ENCODE assay signal across 1 cellular context in the genomic region with DNA sequence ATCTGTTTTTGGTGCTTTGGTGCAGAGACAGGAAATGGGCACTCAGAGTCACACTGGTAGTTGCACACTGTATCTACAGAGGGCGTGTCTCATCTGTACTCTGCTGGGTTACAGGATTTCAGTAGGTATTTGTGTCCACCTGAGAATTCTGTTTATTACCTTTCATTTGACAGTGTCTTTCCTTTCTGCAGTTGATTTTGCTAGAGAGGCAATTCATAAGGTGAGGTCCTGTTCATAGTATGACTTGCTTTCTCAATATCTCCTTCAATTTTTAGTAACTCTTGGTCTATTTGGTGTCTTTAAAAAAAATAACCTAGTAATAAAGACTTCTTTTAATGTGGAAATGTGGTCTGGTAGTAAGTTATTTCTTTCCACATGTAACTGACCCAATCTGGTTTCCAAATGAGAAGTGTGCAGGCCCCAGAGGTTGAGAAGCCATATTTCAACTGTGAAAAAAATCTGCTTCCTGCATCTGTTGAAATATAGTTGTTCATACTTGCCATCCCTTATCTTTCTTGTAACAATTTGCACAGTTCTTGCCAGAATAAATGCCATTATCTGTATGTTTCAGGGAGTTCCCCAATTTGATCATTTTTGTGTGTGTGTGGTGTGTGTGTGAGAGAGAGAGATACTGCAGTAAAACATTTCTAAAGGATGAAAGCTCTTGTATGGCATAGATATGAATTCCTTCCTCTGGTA.
TF ChIP-seq lines count a peak whose summit lies in the region.

No MANE protein-coding gene starts in this region.

TF ChIP-seq in K562, 482 proteins besides CTCF, POLR2A, EP300 and RAD21 (continued from another document and continues in another):
- TF ChIP-seq ZNF124 (CRISPR knock-in tag; IDR thresholded peaks at IDR 0.05) (no peak), ELF2 (CRISPR knock-in tag; IDR thresholded peaks at IDR 0.05) (no peak), FOXA3 (CRISPR knock-in tag; conservative IDR thresholded peaks at IDR 0.05 in 1 of 2, IDR thresholded peaks at IDR 0.05 in 1 of 2) (peak in 1 of 2 experiments; percentile 62; a peak in 1 of 4 replicates), THRAP3 (IDR thresholded peaks at IDR 0.05; ENCODE audit: borderline replicate concordance) (no peak), BRD4 (IDR thresholded peaks at IDR 0.05) (no peak), DLX4 (CRISPR knock-in tag; IDR thresholded peaks at IDR 0.05) (no peak), COPS2 (conservative IDR thresholded peaks at IDR 0.05) (no peak), MBD2 (IDR thresholded peaks at IDR 0.05; ENCODE audit: borderline replicate concordance, low read depth) (peak; percentile 78), ZNF586 (CRISPR knock-in tag; conservative IDR thresholded peaks at IDR 0.05) (0 out of 2 replicates have a peak, but pooled peaks have one; percentile 40), NFXL1 (CRISPR knock-in tag; IDR thresholded peaks at IDR 0.05) (no peak), ZBTB7A (IDR thresholded peaks at IDR 0.05; ENCODE audit: borderline replicate concordance, control insufficient read depth, low read depth, low read length) (no peak), ZNF165 (CRISPR knock-in tag; IDR thresholded peaks at IDR 0.05; ENCODE audit: borderline replicate concordance) (no peak), HEY1 (CRISPR knock-in tag; IDR thresholded peaks at IDR 0.05; ENCODE audit: borderline replicate concordance) (0 out of 2 replicates have a peak, but pooled peaks have one; percentile 31), L3MBTL2 (IDR thresholded peaks at IDR 0.05) (0 out of 2 replicates have a peak, but pooled peaks have one; percentile 25), GTF2F1 (IDR thresholded peaks at IDR 0.05; ENCODE audit: low read depth, low read length) (no peak; the same call in 1 of the 2 replicates), ZNF512 (tag; IDR thresholded peaks at IDR 0.05) (no peak), ZNF3 (CRISPR knock-in tag; IDR thresholded peaks at IDR 0.05) (no peak), SFPQ (IDR thresholded peaks at IDR 0.05; ENCODE audit: low read depth, low read length) (no peak), ZNF583 (CRISPR knock-in tag; IDR thresholded peaks at IDR 0.05) (no peak), EWSR1 (IDR thresholded peaks at IDR 0.05; ENCODE audit: borderline replicate concordance, low read depth, partially characterized antibody) (no peak), SAFB (IDR thresholded peaks at IDR 0.05; ENCODE audit: borderline replicate concordance, low read depth, low read length) (no peak), ZNF431 (CRISPR knock-in tag; IDR thresholded peaks at IDR 0.05) (no peak), TARDBP (IDR thresholded peaks at IDR 0.05) (no peak), ZNF699 (CRISPR knock-in tag; IDR thresholded peaks at IDR 0.05; ENCODE audit: insufficient replicate concordance) (no peak), ZNF57 (CRISPR knock-in tag; IDR thresholded peaks at IDR 0.05) (no peak), KHSRP (IDR thresholded peaks at IDR 0.05) (peak; percentile 85), FOXM1 (IDR thresholded peaks at IDR 0.05; ENCODE audit: low read depth) (peak; percentile 94), FOXM1 (CRISPR knock-in tag; IDR thresholded peaks at IDR 0.05; ENCODE audit: low read depth) (no peak), TAL1 (IDR thresholded peaks at IDR 0.05) (peak; percentile 98), JUND (IDR thresholded peaks at IDR 0.05; ENCODE audit: borderline replicate concordance, low read depth, low read length) (peak; percentile 73), JUND (tag; IDR thresholded peaks at IDR 0.05; ENCODE audit: borderline replicate concordance, low read depth, low read length) (peak; percentile 75; the same call in 1 of the 3 replicates), ZNF354B (CRISPR knock-in tag; IDR thresholded peaks at IDR 0.05) (no peak), PYGO2 (tag; IDR thresholded peaks at IDR 0.05) (no peak), ZNF695 (CRISPR knock-in tag; IDR thresholded peaks at IDR 0.05) (no peak), HDAC6 (IDR thresholded peaks at IDR 0.05; ENCODE audit: low read depth, low read length) (no peak), LCOR (CRISPR knock-in tag; IDR thresholded peaks at IDR 0.05) (no peak; the same call in 1 of the 2 replicates), RREB1 (CRISPR knock-in tag; IDR thresholded peaks at IDR 0.05) (no peak)
- TF ChIP-seq, protein P1, sequence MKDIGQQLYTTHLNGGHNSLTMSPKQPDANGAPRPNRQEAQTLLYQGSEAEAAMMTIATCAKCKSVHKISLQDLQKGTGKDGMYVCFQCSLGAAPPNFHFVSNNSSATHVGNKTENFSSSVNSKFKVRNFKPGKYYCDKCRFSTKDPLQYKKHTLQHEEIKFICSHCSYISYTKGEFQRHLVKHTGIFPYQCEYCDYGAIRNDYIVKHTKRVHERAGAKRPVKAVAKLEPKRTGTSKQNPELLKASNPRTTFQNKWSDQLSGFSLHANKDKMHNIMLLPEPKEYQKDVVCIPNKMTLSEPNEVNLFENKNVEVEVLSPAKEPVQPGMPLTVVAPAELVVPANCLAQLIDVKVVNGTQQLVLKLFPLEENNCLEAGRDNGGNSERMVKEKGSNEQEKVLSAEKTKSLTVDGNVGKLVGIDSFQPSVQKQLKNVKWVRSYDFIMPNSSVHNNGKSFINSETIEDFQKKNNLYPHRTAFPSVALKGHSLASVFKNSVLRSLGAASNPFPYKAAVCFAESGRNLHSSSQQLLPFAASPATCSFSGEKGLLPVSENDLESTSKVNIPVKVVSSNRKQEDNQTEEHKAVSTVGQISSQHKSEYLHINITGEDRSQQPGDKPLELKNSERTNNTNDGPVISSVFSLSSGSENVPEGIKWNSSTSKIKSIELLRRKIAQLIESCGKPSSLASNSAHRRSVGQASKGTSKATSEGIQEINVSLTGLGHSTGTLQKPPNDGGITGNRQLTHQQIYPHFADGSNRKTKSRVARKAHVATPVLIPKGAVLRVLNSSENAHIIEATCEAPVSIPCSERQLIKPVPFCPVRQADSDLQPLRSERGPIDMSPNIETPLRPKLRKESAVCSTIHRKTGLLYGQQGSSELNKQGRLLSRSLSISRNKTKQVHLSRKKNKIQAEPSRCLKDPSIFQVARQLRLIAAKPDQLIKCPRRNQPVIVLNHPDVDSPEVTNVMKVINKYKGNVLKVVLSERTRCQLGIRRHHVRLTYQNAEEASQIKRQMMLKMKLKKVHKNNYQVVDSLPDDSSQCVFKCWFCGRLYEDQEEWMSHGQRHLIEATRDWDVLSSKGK (CRISPR knock-in tag; IDR thresholded peaks at IDR 0.05): no peak
- TF ChIP-seq, protein P2, sequence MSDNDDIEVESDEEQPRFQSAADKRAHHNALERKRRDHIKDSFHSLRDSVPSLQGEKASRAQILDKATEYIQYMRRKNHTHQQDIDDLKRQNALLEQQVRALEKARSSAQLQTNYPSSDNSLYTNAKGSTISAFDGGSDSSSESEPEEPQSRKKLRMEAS (CRISPR knock-in tag; IDR thresholded peaks at IDR 0.05): no peak
- TF ChIP-seq, protein P3, sequence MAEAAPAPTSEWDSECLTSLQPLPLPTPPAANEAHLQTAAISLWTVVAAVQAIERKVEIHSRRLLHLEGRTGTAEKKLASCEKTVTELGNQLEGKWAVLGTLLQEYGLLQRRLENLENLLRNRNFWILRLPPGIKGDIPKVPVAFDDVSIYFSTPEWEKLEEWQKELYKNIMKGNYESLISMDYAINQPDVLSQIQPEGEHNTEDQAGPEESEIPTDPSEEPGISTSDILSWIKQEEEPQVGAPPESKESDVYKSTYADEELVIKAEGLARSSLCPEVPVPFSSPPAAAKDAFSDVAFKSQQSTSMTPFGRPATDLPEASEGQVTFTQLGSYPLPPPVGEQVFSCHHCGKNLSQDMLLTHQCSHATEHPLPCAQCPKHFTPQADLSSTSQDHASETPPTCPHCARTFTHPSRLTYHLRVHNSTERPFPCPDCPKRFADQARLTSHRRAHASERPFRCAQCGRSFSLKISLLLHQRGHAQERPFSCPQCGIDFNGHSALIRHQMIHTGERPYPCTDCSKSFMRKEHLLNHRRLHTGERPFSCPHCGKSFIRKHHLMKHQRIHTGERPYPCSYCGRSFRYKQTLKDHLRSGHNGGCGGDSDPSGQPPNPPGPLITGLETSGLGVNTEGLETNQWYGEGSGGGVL (CRISPR knock-in tag; IDR thresholded peaks at IDR 0.05): no peak
- TF ChIP-seq, protein P4, sequence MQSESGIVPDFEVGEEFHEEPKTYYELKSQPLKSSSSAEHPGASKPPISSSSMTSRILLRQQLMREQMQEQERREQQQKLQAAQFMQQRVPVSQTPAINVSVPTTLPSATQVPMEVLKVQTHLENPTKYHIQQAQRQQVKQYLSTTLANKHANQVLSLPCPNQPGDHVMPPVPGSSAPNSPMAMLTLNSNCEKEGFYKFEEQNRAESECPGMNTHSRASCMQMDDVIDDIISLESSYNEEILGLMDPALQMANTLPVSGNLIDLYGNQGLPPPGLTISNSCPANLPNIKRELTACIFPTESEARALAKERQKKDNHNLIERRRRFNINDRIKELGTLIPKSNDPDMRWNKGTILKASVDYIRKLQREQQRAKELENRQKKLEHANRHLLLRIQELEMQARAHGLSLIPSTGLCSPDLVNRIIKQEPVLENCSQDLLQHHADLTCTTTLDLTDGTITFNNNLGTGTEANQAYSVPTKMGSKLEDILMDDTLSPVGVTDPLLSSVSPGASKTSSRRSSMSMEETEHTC (IDR thresholded peaks at IDR 0.05): no peak
- TF ChIP-seq, protein P5, sequence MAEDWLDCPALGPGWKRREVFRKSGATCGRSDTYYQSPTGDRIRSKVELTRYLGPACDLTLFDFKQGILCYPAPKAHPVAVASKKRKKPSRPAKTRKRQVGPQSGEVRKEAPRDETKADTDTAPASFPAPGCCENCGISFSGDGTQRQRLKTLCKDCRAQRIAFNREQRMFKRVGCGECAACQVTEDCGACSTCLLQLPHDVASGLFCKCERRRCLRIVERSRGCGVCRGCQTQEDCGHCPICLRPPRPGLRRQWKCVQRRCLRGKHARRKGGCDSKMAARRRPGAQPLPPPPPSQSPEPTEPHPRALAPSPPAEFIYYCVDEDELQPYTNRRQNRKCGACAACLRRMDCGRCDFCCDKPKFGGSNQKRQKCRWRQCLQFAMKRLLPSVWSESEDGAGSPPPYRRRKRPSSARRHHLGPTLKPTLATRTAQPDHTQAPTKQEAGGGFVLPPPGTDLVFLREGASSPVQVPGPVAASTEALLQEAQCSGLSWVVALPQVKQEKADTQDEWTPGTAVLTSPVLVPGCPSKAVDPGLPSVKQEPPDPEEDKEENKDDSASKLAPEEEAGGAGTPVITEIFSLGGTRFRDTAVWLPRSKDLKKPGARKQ (CRISPR knock-in tag; IDR thresholded peaks at IDR 0.05): no peak
